Comparison of ENCODE assay signal across 19 cellular contexts in genomic region chr9:31604516-31604915, GRCh38.
DNase-seq lines count a peak whose midpoint lies in the region; TF ChIP-seq lines count a peak whose summit lies in the region.
"Had no signal": no experiment of that assay in that cellular context is flagged by ENCODE, and none has a peak within 500 bp of the region (broad histone marks: within the 10 kb centered on the region; RNA-seq: fewer than 3 reads in every experiment).

No MANE protein-coding gene starts in this region.

- TF ChIP-seq POLR2A in adrenal gland (IDR thresholded peaks at IDR 0.05) = no peak

- no peaks in the 10 kb centered on the region for H3K4me1 Mint-ChIP-seq in CD14-positive monocyte

- 33 to 40% (median 35%) methylated on average over 1 of the region's 1 CpG for WGBS in adrenal gland, 4 donors

- H3K9ac ChIP-seq in MM.1S (ENCODE audit: low read length) = no peak overlapping the region
- H3K9ac ChIP-seq: BLaER1 treated with 17β-estradiol and CSF1 and Interleukin-3, amounts not matched to agents 10 nM and 100 nM had no signal

- POLR2A ChIA-PET in A673 (lab: Charles Lee; ENCODE audit: low non-redundant PET) = interaction anchor here (0.6 to 0.7 kb wide), 2 partner anchors 9 to 41 kb away, joined by 3 read pairs; no protein-coding TSS in a partner anchor

- H3K27me3 ChIP-seq in A673 (replicated peaks; ENCODE audit: insufficient read depth, low read depth, low read length, poor library complexity) (no peaks in the 10 kb centered on the region), MM.1S (replicated peaks; ENCODE audit: insufficient read depth, low read length) (no peaks in the 10 kb centered on the region), adrenal gland (no peaks in the 10 kb centered on the region)
- H3K27me3 ChIP-seq: BE2C; BLaER1 treated with 17β-estradiol and CSF1 and Interleukin-3, amounts not matched to agents 10 nM and 100 nM had no signal

- H3K9me3 ChIP-seq in A673 (ENCODE audit: low read depth, low read length, poor library complexity, severe bottlenecking) = no peaks in the 10 kb centered on the region
- H3K9me3 ChIP-seq in MM.1S (replicated peaks; ENCODE audit: insufficient read depth, low read length) = no peaks in the 10 kb centered on the region
- no peaks in the 10 kb centered on the region for H3K9me3 ChIP-seq in adrenal gland (replicated peaks in 1 of 3)
- H3K9me3 ChIP-seq: BE2C; BLaER1 treated with 17β-estradiol and CSF1 and Interleukin-3, amounts not matched to agents 10 nM and 100 nM had no signal

- no peak for TF ChIP-seq CTCF in A673 (conservative IDR thresholded peaks at IDR 0.05; ENCODE audit: low read depth, low read length)
- TF ChIP-seq CTCF in MM.1S (IDR thresholded peaks at IDR 0.05; ENCODE audit: low read length) = no peak
- TF ChIP-seq CTCF in adrenal gland (IDR thresholded peaks at IDR 0.05) = no peak
- TF ChIP-seq CTCF in CD14-positive monocyte (IDR thresholded peaks at IDR 0.05) = no peak

- H3K4me1 ChIP-seq in A673 (ENCODE audit: insufficient read depth, low read length, poor library complexity, severe bottlenecking) (peaks cover 7% of the 10 kb centered on the region), MM.1S (ENCODE audit: low read length) (peaks cover 15% of the 10 kb centered on the region), adrenal gland (replicated peaks in 1 of 2) (no peaks in the 10 kb centered on the region)
- H3K4me1 ChIP-seq: BLaER1 treated with 17β-estradiol and CSF1 and Interleukin-3, amounts not matched to agents 10 nM and 100 nM had no signal

- CTCF ChIA-PET in A673 (lab: Charles Lee) = no interaction called here

- no peaks in the 10 kb centered on the region for H3K36me3 Mint-ChIP-seq in CD14-positive monocyte
- H3K36me3 Mint-ChIP-seq: CD4-positive, alpha-beta memory T cell had no signal

- no peak overlapping the region for H3K27ac Mint-ChIP-seq in CD14-positive monocyte
- H3K27ac Mint-ChIP-seq: CD4-positive, alpha-beta memory T cell; GM23338; H9 had no signal

- no peak overlapping the region for H3K4me2 ChIP-seq in MM.1S (ENCODE audit: low read depth, low read length)
- H3K4me2 ChIP-seq: BLaER1 treated with 17β-estradiol and CSF1 and Interleukin-3, amounts not matched to agents 10 nM and 100 nM; GM23338 had no signal

- no peaks in the 10 kb centered on the region for H3K9me2 ChIP-seq in MM.1S (replicated peaks; ENCODE audit: insufficient read depth, low read length)

- H2AFZ ChIP-seq in MM.1S (ENCODE audit: low read length) = no peak overlapping the region
- H2AFZ ChIP-seq: GM23338 had no signal

- no TSS peak for BruUV-seq in A673 (replicated peaks; lab: Mats Ljungman, UMichigan)

- intact Hi-C loops in A673 (cut with micrococcal nuclease; ENCODE audit: unreplicated experiment) (no loop called here), adrenal gland (cut with DNase I) (no loop called here), CD14-positive monocyte (cut with micrococcal nuclease) (no loop called here)

- no peak overlapping the region for H3K27ac ChIP-seq in A673 (ENCODE audit: low read depth, low read length, poor library complexity, severe bottlenecking)
- H3K27ac ChIP-seq in MM.1S (ENCODE audit: low read length) = peak overlapping the region; percentile 35; the same call in 1 of the 2 replicates
- H3K27ac ChIP-seq in adrenal gland = no peak overlapping the region
- H3K27ac ChIP-seq: 22Rv1; BLaER1 treated with 17β-estradiol and CSF1 and Interleukin-3, amounts not matched to agents 10 nM and 100 nM had no signal

- no peaks in the 10 kb centered on the region for H3K27me3 Mint-ChIP-seq in CD14-positive monocyte (ENCODE audit: low read depth in 3 of 3)
- H3K27me3 Mint-ChIP-seq: CD4-positive, alpha-beta memory T cell had no signal

- H4K20me1 ChIP-seq in MM.1S (ENCODE audit: insufficient read depth, low read length) = no peaks in the 10 kb centered on the region
- H4K20me1 ChIP-seq: BLaER1 treated with 17β-estradiol and CSF1 and Interleukin-3, amounts not matched to agents 10 nM and 100 nM had no signal

- peaks cover 0 to 6% (median 0%) of the 10 kb centered on the region in 7 donors for H3K9me3 Mint-ChIP-seq in CD14-positive monocyte
- H3K9me3 Mint-ChIP-seq: GM23338, H9 had no signal

- H3F3A ChIP-seq in MM.1S (ENCODE audit: insufficient read depth, low read length) = no peaks in the 10 kb centered on the region

- H3K4me3 Mint-ChIP-seq in CD14-positive monocyte = no peak overlapping the region
- H3K4me3 Mint-ChIP-seq: CD4-positive, alpha-beta memory T cell; GM23338; H9 had no signal

- H3K36me3 ChIP-seq in A673 (ENCODE audit: insufficient read depth, low read length, poor library complexity, severe bottlenecking) = no peaks in the 10 kb centered on the region
- no peaks in the 10 kb centered on the region for H3K36me3 ChIP-seq in MM.1S (replicated peaks; ENCODE audit: insufficient read depth, low read length)
- no peaks in the 10 kb centered on the region for H3K36me3 ChIP-seq in adrenal gland (replicated peaks in 1 of 2)
- H3K36me3 ChIP-seq: BE2C; BLaER1 treated with 17β-estradiol and CSF1 and Interleukin-3, amounts not matched to agents 10 nM and 100 nM had no signal

- DNase-seq in A673 (ENCODE audit: low spot score) (peak; percentile 26), MM.1S (no peak), left kidney (ENCODE audit: low read depth, low spot score) (peak; percentile 5), nucleus accumbens (lab: John Stamatoyannopoulos, UW) (no peak), adrenal gland (no peak), CD14-positive monocyte (ENCODE audit: low spot score) (no peak)
- DNase-seq: ACHN; AML-193; BE2C; Calu3; CD4-positive, alpha-beta memory T cell; COR-L47; DMS53; DMS79 treated with DMSO at 0.1 percent for 48 hours; GF-D8; H9 had no signal

- H3K79me2 ChIP-seq in MM.1S (ENCODE audit: low read length) = no peaks in the 10 kb centered on the region

- no peak overlapping the region for H3K4me3 ChIP-seq in A673 (ENCODE audit: low read depth, low read length, poor library complexity, severe bottlenecking)
- no peak overlapping the region for H3K4me3 ChIP-seq in MM.1S (ENCODE audit: low read length)
- no peak overlapping the region for H3K4me3 ChIP-seq in adrenal gland
- H3K4me3 ChIP-seq: BLaER1 treated with 17β-estradiol and CSF1 and Interleukin-3, amounts not matched to agents 10 nM and 100 nM; GM23338 had no signal

Comparison
In these comparisons a context has a peak if more than half of its experiments do, and no peak if none do; other contexts are left out.
1. DNase-seq: peak in A673 (single experiment) and left kidney (single experiment); none in MM.1S (single experiment), nucleus accumbens (0 of 56), adrenal gland (0 of 7) and CD14-positive monocyte (single experiment).